In genomic region chr10:63133787-63134557, GRCh38 we compare ENCODE assay signal across 8 cellular contexts. TPM values are rescaled to one million over a fixed set of nuclear protein-coding genes. Genes with fewer than 3 reads are reported as not detected.
A peak's percentile ranks its signal among the peaks of the same experiment; 100 is the strongest.
DNase-seq lines count a peak whose midpoint lies in the region; ATAC-seq and TF ChIP-seq lines count a peak whose summit lies in the region.

No MANE protein-coding gene starts in this region.

- peak overlapping the region; percentile 90 for H3K27ac ChIP-seq in MM.1S (ENCODE audit: low read length)
- H3K27ac ChIP-seq in upper lobe of right lung = peak overlapping the region; percentile 90

- 7 to 11% methylated on average over 11 of the region's 11 CpGs for WGBS in lower leg skin, 2 donors

- H3K9me3 ChIP-seq in ES-I3 (ENCODE audit: control insufficient read depth, insufficient read depth, low read length) (no peaks in the 10 kb centered on the region; the same call in 1 of the 2 replicates), MM.1S (replicated peaks; ENCODE audit: insufficient read depth, low read length) (no peaks in the 10 kb centered on the region), upper lobe of right lung (no peaks in the 10 kb centered on the region)

- H3K79me2 ChIP-seq in MM.1S (ENCODE audit: low read length) = peaks cover 57% of the 10 kb centered on the region

- intact Hi-C loops in lower leg skin (cut with DNase I; ENCODE audit: low total_unique reads) (no loop called here), upper lobe of right lung (cut with DNase I) (no loop called here)

- H3K27me3 ChIP-seq in MM.1S (replicated peaks; ENCODE audit: insufficient read depth, low read length) (no peaks in the 10 kb centered on the region), upper lobe of right lung (no peaks in the 10 kb centered on the region)

- peak overlapping the region; percentile 89 for H3K4me2 ChIP-seq in MM.1S (ENCODE audit: low read depth, low read length)

- H3K4me3 ChIP-seq in MM.1S (ENCODE audit: low read length) (peak overlapping the region; percentile 94), cardiac fibroblast (replicated peaks in 1 of 2; ENCODE audit: low read depth in 2 of 2, low read length in 2 of 2) (peak overlapping the region; percentile 94 to 98), lower leg skin (ENCODE audit: low read depth, poor library complexity, severe bottlenecking) (peak overlapping the region; percentile 88), upper lobe of right lung (peak overlapping the region; percentile 76)

- peaks cover 3% of the 10 kb centered on the region; the same call in 1 of the 2 replicates for H3F3A ChIP-seq in MM.1S (ENCODE audit: insufficient read depth, low read length)

- no peaks in the 10 kb centered on the region for H3K9me2 ChIP-seq in MM.1S (replicated peaks; ENCODE audit: insufficient read depth, low read length)

- DNase-seq in MM.1S (no peak), cardiac fibroblast (ENCODE audit: low read depth in 2 of 2) (peak; percentile 39 to 73), lower leg skin (ENCODE audit: low spot score in 2 of 2) (no peak), upper lobe of right lung (no peak), NCI-H226 (no peak), NCI-H1417 treated with DMSO at 0.1 percent for 48 hours (lab: John Stamatoyannopoulos, UW) (no peak)

- ATAC-seq in upper lobe of right lung (peak; percentile 67), HG02938 (IDR thresholded peaks at IDR 0.05; ENCODE audit: unreplicated experiment) (no peak)

- peak overlapping the region; percentile 87 for H3K9ac ChIP-seq in ES-I3 (ENCODE audit: low read depth, low read length)
- H3K9ac ChIP-seq in MM.1S (ENCODE audit: low read length) = peak overlapping the region; percentile 92

- H2AFZ ChIP-seq in MM.1S (ENCODE audit: low read length) = peak overlapping the region; percentile 93

- H3K4me1 ChIP-seq in ES-I3 (ENCODE audit: insufficient read depth, low read length) (no peaks in the 10 kb centered on the region), MM.1S (ENCODE audit: low read length) (0 out of 2 replicates have a peak, but pooled peaks cover 7% of the 10 kb centered on the region), upper lobe of right lung (peaks cover 21% of the 10 kb centered on the region)

- no peaks in the 10 kb centered on the region for H4K20me1 ChIP-seq in MM.1S (ENCODE audit: insufficient read depth, low read length)

- TF ChIP-seq POLR2A in lower leg skin (IDR thresholded peaks at IDR 0.05) = no peak

- TF ChIP-seq CTCF in MM.1S (IDR thresholded peaks at IDR 0.05; ENCODE audit: low read length) = no peak
- no peak for TF ChIP-seq CTCF in cardiac fibroblast (IDR thresholded peaks at IDR 0.05; ENCODE audit: low read depth, low read length)
- no peak for TF ChIP-seq CTCF in lower leg skin (IDR thresholded peaks at IDR 0.05)
- TF ChIP-seq CTCF in upper lobe of right lung (IDR thresholded peaks at IDR 0.05) = no peak

- no peaks in the 10 kb centered on the region for H3K36me3 ChIP-seq in ES-I3 (ENCODE audit: insufficient read depth, low read length)
- no peaks in the 10 kb centered on the region for H3K36me3 ChIP-seq in MM.1S (replicated peaks; ENCODE audit: insufficient read depth, low read length)
- no peaks in the 10 kb centered on the region for H3K36me3 ChIP-seq in upper lobe of right lung

RNA-seq across cellular contexts. Expression of gene NRBF2, which starts 0.8 kb away (rescaled TPM):
- total RNA-seq in lower leg skin (10 to 100 TPM; 17.3 to 24.0 (median 22.7) TPM), upper lobe of right lung (20.6 TPM)

Comparison
In these comparisons a context has a peak if more than half of its experiments do, and no peak if none do; other contexts are left out.
1. DNase-seq: peak in cardiac fibroblast (2 of 2); none in MM.1S (single experiment), lower leg skin (0 of 2), upper lobe of right lung (single experiment), NCI-H226 (single experiment) and NCI-H1417 treated with DMSO at 0.1 percent for 48 hours (single experiment).
2. Peak in every context shown above with its lines, with median percentiles within 50 percentile points of each other: H3K4me3 ChIP-seq.